Comparison of ENCODE assay signal across 10 cellular contexts in the genomic region with DNA sequence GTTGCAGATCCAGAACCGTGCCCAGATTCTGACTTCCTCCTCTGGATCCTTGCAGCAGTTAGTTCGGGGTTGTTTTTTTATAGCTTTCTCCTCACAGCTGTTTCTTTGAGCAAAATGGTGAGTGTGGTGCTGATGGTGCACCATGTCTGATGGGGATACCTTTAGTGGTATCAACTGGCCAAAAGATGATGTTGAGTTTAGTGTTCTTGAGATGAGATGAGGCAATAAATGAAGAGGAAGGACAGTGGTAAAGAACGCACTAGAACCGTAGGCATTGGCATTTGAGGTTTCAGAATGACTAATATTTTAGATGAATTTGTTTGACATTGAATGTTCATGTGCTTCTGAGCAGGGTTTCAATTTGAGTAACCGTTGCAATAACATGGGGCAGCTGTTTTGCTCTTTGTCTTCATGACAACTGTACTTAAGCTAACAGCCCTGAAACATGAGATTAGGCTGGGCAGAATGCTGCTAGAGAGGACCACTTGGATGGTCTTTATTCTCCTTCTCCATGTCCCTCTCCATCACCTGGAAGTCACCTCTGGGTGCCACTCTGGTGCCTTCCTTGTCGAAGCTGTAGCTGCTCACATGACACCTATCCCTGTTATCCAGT. TPM values are rescaled to one million over a fixed set of nuclear protein-coding genes. Genes with fewer than 3 reads are reported as not detected.
DNase-seq lines count a peak whose midpoint lies in the region; ATAC-seq and TF ChIP-seq lines count a peak whose summit lies in the region.
"Had no signal": no experiment of that assay in that cellular context is flagged by ENCODE, and none has a peak within 500 bp of the region (broad histone marks: within the 10 kb centered on the region; RNA-seq: fewer than 3 reads in every experiment).

No MANE protein-coding gene starts in this region.

- no peak overlapping the region for H3K27ac ChIP-seq in CD8-positive, alpha-beta memory T cell (ENCODE audit: low read depth, low read length)
- no peak overlapping the region for H3K27ac ChIP-seq in substantia nigra (ENCODE audit: low read depth, low read length, poor library complexity, severe bottlenecking)
- H3K27ac ChIP-seq in gastrocnemius medialis = no peak overlapping the region

- intact Hi-C loops in posterior cingulate gyrus (cut with DNase I) = no loop called here
- intact Hi-C loops in gastrocnemius medialis (cut with DNase I; ENCODE audit: low total_unique reads) = no loop called here

- H3K27me3 ChIP-seq in CD8-positive, alpha-beta memory T cell (ENCODE audit: insufficient read depth, low read length, poor library complexity, severe bottlenecking) = no peaks in the 10 kb centered on the region
- H3K27me3 ChIP-seq in gastrocnemius medialis = no peaks in the 10 kb centered on the region

- POLR2A ChIA-PET in CD8-positive, alpha-beta memory T cell (lab: Charles Lee) = no interaction called here

- no peaks in the 10 kb centered on the region for H3K36me3 ChIP-seq in CD8-positive, alpha-beta memory T cell (ENCODE audit: insufficient read depth, low read length)
- H3K36me3 ChIP-seq in gastrocnemius medialis = no peaks in the 10 kb centered on the region

- peaks cover 68% of the 10 kb centered on the region for H3K4me1 ChIP-seq in CD8-positive, alpha-beta memory T cell (ENCODE audit: insufficient read depth, low read length)
- no peaks in the 10 kb centered on the region for H3K4me1 ChIP-seq in gastrocnemius medialis

- peak overlapping the region in 7 of 8 donors; percentile 11 to 97 (median 70) for H3K27ac Mint-ChIP-seq in CD8-positive, alpha-beta memory T cell
- H3K27ac Mint-ChIP-seq in activated T-cell treated with anti-CD3 and anti-CD28 coated beads, Interleukin-2, amount 50 U/mL, for 72 hours = peak overlapping the region; percentile 99

- CTCF ChIA-PET in CD8-positive, alpha-beta memory T cell (lab: Charles Lee) = no interaction called here

- peaks cover 5 to 25% (median 8%) of the 10 kb centered on the region in 3 donors for H3K36me3 Mint-ChIP-seq in CD8-positive, alpha-beta memory T cell
- H3K36me3 Mint-ChIP-seq in activated T-cell treated with anti-CD3 and anti-CD28 coated beads, Interleukin-2, amount 50 U/mL, for 72 hours (ENCODE audit: insufficient read depth in 2 of 2) = peaks cover 53 to 73% of the 10 kb centered on the region in 2 donors

- no peaks in the 10 kb centered on the region for H3K9me3 ChIP-seq in CD8-positive, alpha-beta memory T cell (ENCODE audit: low read length)
- no peaks in the 10 kb centered on the region for H3K9me3 ChIP-seq in gastrocnemius medialis

- in situ Hi-C loops in gastrocnemius medialis (cut with MboI; ENCODE audit: low sequenced_read_pairs in 4 of 4) = no loop called here

- H3K4me3 ChIP-seq in CD8-positive, alpha-beta memory T cell (ENCODE audit: low read length) = peak overlapping the region; percentile 7
- H3K4me3 ChIP-seq in gastrocnemius medialis = no peak overlapping the region

- no peak for DNase-seq in CD8-positive, alpha-beta memory T cell
- DNase-seq in activated T-cell treated with anti-CD3 and anti-CD28 coated beads, Interleukin-2, amount 50 U/mL, for 72 hours = peak; percentile 60 to 62
- DNase-seq in substantia nigra (lab: John Stamatoyannopoulos, UW) (no peak), posterior cingulate gyrus (no peak), gastrocnemius medialis (no peak), HuH-7.5 (ENCODE audit: low spot score) (no peak)
- DNase-seq: anterior cingulate cortex, NCI-H524 treated with DMSO at 0.1 percent for 48 hours had no signal

- no peak for TF ChIP-seq POLR2A in gastrocnemius medialis (IDR thresholded peaks at IDR 0.05)

- peaks cover 0 to 3% of the 10 kb centered on the region in 2 donors for H3K27me3 Mint-ChIP-seq in CD8-positive, alpha-beta memory T cell
- no peaks in the 10 kb centered on the region for H3K27me3 Mint-ChIP-seq in activated T-cell treated with anti-CD3 and anti-CD28 coated beads, Interleukin-2, amount 50 U/mL, for 72 hours (ENCODE audit: low read depth)

- no peak for TF ChIP-seq CTCF in gastrocnemius medialis (IDR thresholded peaks at IDR 0.05 in 4 of 5, conservative IDR thresholded peaks at IDR 0.05 in 1 of 5)

- ATAC-seq in GM19035 (IDR thresholded peaks at IDR 0.05; ENCODE audit: unreplicated experiment) (peak; percentile 97), HG03025 (IDR thresholded peaks at IDR 0.05; ENCODE audit: low FRiP score, unreplicated experiment) (peak; percentile 94), gastrocnemius medialis (no peak)
- ATAC-seq in activated T-cell treated with anti-CD3 and anti-CD28 coated beads, Interleukin-2, amount 50 U/mL, for 72 hours (replicated peaks in 1 of 2) = peak; percentile 72 to 76

- peak overlapping the region; percentile 4 to 85 (median 60) for H3K4me3 Mint-ChIP-seq in CD8-positive, alpha-beta memory T cell
- H3K4me3 Mint-ChIP-seq in activated T-cell treated with anti-CD3 and anti-CD28 coated beads, Interleukin-2, amount 50 U/mL, for 72 hours = peak overlapping the region; percentile 91 to 99

- peaks cover 77 to 94% (median 86%) of the 10 kb centered on the region in 3 donors for H3K4me1 Mint-ChIP-seq in CD8-positive, alpha-beta memory T cell
- H3K4me1 Mint-ChIP-seq in activated T-cell treated with anti-CD3 and anti-CD28 coated beads, Interleukin-2, amount 50 U/mL, for 72 hours (ENCODE audit: low read depth) = peaks cover 63% of the 10 kb centered on the region

- no peaks in the 10 kb centered on the region for H3K9me3 Mint-ChIP-seq in CD8-positive, alpha-beta memory T cell
- peaks cover 6 to 7% of the 10 kb centered on the region in 2 donors for H3K9me3 Mint-ChIP-seq in activated T-cell treated with anti-CD3 and anti-CD28 coated beads, Interleukin-2, amount 50 U/mL, for 72 hours

RNA-seq across cellular contexts. Expression of gene CTLA4, which starts 3.9 kb away (rescaled TPM):
- total RNA-seq in CD8-positive, alpha-beta memory T cell = 10 to 100 TPM; 37.7 to 39.0 TPM
- polyA plus RNA-seq in CD8-positive, alpha-beta memory T cell = 3.5 TPM
- 100 to 1,000 TPM; 132 to 254 TPM for total RNA-seq in activated T-cell treated with anti-CD3 and anti-CD28 coated beads, Interleukin-2, amount 50 U/mL, for 72 hours
- not detected for total RNA-seq in gastrocnemius medialis

Comparison
In these comparisons a context has a peak if more than half of its experiments do, and no peak if none do; other contexts are left out.
1. DNase-seq: peak in activated T-cell treated with anti-CD3 and anti-CD28 coated beads, Interleukin-2, amount 50 U/mL, for 72 hours (2 of 2); none in CD8-positive, alpha-beta memory T cell (0 of 5), substantia nigra (0 of 49), posterior cingulate gyrus (0 of 10), gastrocnemius medialis (0 of 2) and HuH-7.5 (single experiment).
2. ATAC-seq: peak in GM19035 (single experiment), HG03025 (single experiment) and activated T-cell treated with anti-CD3 and anti-CD28 coated beads, Interleukin-2, amount 50 U/mL, for 72 hours (2 of 2); none in gastrocnemius medialis (0 of 2).
3. RNA of gene CTLA4, which starts 3.9 kb away (total RNA-seq): 132 to 254 TPM in activated T-cell treated with anti-CD3 and anti-CD28 coated beads, Interleukin-2, amount 50 U/mL, for 72 hours and 37.7 to 39.0 TPM in CD8-positive, alpha-beta memory T cell; not detected in gastrocnemius medialis; every median in the first group is over 10 times any median in the second.